In genomic region chr19:15330801-15331418, GRCh38 we compare ENCODE assay signal across 1 cellular context.
TF ChIP-seq lines count a peak whose summit lies in the region.

No MANE protein-coding gene starts in this region.

TF ChIP-seq in HCT116, 20 proteins besides CTCF, POLR2A, EP300 and RAD21 (continued from another document):
- TF ChIP-seq TCF7L2 (IDR thresholded peaks at IDR 0.05; ENCODE audit: borderline replicate concordance, extremely low read depth, insufficient read depth, insufficient read length) (no peak), JUND (IDR thresholded peaks at IDR 0.05) (no peak), ELF1 (IDR thresholded peaks at IDR 0.05; ENCODE audit: borderline replicate concordance, low read depth) (no peak), SP1 (IDR thresholded peaks at IDR 0.05; ENCODE audit: low read depth) (no peak), CBX3 (IDR thresholded peaks at IDR 0.05; ENCODE audit: low read depth) (no peak), EGR1 (IDR thresholded peaks at IDR 0.05; ENCODE audit: low read depth) (no peak)
